ENCODE assay signal across 15 cellular contexts in the genomic region with DNA sequence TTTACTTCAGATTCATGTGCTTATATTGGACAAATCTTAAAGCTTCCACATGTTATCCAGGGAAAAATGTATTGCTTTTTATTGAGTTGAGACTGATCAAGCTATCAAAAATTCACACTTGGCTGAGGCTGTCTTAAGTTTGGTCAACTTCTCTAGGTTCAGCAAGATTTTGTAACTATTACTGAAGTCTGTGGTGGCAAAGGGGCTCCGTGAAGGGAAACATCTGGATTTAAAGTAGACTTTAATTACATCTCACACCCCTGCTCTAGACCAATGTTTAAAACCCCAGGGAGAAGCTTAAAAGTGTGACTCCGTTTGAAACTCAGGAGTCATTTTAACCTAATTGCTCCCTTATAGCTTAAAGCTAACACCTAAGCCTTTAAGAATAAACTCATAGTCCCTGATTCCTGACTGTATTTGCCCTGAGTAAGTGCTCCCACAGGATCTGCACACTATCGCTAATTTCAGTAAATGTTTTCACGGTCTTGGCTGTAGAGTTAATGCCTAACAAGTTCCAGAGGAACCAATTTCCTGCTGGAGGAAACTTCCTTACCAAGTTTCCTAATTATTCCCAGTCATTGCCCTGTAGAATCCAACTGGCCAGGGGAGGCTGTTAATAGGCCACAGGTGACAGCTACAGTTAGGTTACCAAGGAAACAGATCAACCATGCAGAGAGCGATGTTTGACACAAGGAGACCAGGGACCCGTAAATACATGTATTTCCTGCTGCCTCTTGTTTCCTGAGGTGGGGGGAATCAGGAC. TPM values are rescaled to one million over a fixed set of nuclear protein-coding genes. Genes with fewer than 3 reads are reported as not detected.
A peak's percentile ranks its signal among the peaks of the same experiment; 100 is the strongest.
DNase-seq lines count a peak whose midpoint lies in the region; ATAC-seq, FAIRE-seq and TF ChIP-seq lines count a peak whose summit lies in the region.
"Had no signal": no experiment of that assay in that cellular context is flagged by ENCODE, and none has a peak within 500 bp of the region (broad histone marks: within the 10 kb centered on the region; RNA-seq: fewer than 3 reads in every experiment).

No MANE protein-coding gene starts in this region.

- no peaks in the 10 kb centered on the region for H3K27me3 ChIP-seq in Karpas-422 (ENCODE audit: low read length)

- no peak for DNase-seq in A549 (ENCODE audit: low read depth in 1 of 2, low spot score in 1 of 2)
- peak; percentile 55 for DNase-seq in Karpas-422
- DNase-seq in fibroblast of peridontal ligament (ENCODE audit: extremely low read depth): peak; percentile 33
- no peak for DNase-seq in ecto neural progenitor cell (ENCODE audit: low spot score)
- no peak for DNase-seq in amygdala (lab: John Stamatoyannopoulos, UW)
- no peak for DNase-seq in stimulated activated naive CD8-positive, alpha-beta T cell treated with anti-CD3 and anti-CD28 coated beads, Interleukin-15, amount 100 ng/mL, for 72 hours
- no peak for DNase-seq in H4 (ENCODE audit: low spot score)
- DNase-seq: central memory CD4-positive, alpha-beta T cell; H7; MV-4-11; NCI-H510A; nucleus accumbens; stimulated activated CD4-positive, alpha-beta T cell treated with anti-CD3 and anti-CD28 coated beads, Interleukin-1b, Interleukin-23, amount 100 ng/mL, for 48 hours had no signal

- no peaks in the 10 kb centered on the region for H4K20me1 ChIP-seq in Karpas-422 (ENCODE audit: insufficient read depth, low read depth, low read length)

- H3K4me1 Mint-ChIP-seq in stimulated activated naive CD8-positive, alpha-beta T cell treated with anti-CD3 and anti-CD28 coated beads, Interleukin-15, amount 100 ng/mL, for 72 hours: peaks cover 14% of the 10 kb centered on the region

- no peak overlapping the region for H3K27ac Mint-ChIP-seq in stimulated activated naive CD8-positive, alpha-beta T cell treated with anti-CD3 and anti-CD28 coated beads, Interleukin-15, amount 100 ng/mL, for 72 hours

- no peak overlapping the region for H3K4me3 Mint-ChIP-seq in stimulated activated naive CD8-positive, alpha-beta T cell treated with anti-CD3 and anti-CD28 coated beads, Interleukin-15, amount 100 ng/mL, for 72 hours

- H3K9me3 ChIP-seq in A549 (no peaks in the 10 kb centered on the region), Karpas-422 (ENCODE audit: low read length) (no peaks in the 10 kb centered on the region)

- POLR2A ChIA-PET in A549 (lab: Yijun Ruan, JAX): interaction anchor here (1.6 kb wide), 1 partner anchor 96 kb away, joined by 5 read pairs; the partner anchor contains the start of gene EIF3F

- TF ChIP-seq RAD21 in A549 (conservative IDR thresholded peaks at IDR 0.05 in 1 of 2, IDR thresholded peaks at IDR 0.05 in 1 of 2): no peak

- H3K4me2 ChIP-seq in A549: 0 out of 3 replicates have a peak overlapping the region, but pooled peaks have one; percentile 20
- peak overlapping the region; percentile 56 for H3K4me2 ChIP-seq in Karpas-422 (ENCODE audit: low read depth, low read length, poor library complexity, severe bottlenecking)

- CTCF ChIA-PET in A549 (lab: Yijun Ruan, JAX): interaction anchor here (0.6 to 8.1 kb wide), 7 partner anchors 13 to 209 kb away, joined by 3 to 114 read pairs (median 3); partner anchors contain the start of gene EIF3F

- FAIRE-seq in A549 (lab: Jason Lieb, UNC): no peak

- no peaks in the 10 kb centered on the region for H3K36me3 ChIP-seq in Karpas-422 (ENCODE audit: insufficient read depth, low read length)

- TF ChIP-seq EP300 in A549 (IDR thresholded peaks at IDR 0.05): no peak

- no peaks in the 10 kb centered on the region for H3K79me2 ChIP-seq in Karpas-422 (ENCODE audit: low read length)

- no peak for TF ChIP-seq POLR2A in A549 (IDR thresholded peaks at IDR 0.05; ENCODE audit: low read length)

- H2AFZ ChIP-seq in Karpas-422 (ENCODE audit: low read length): peak overlapping the region; percentile 99

- no peaks in the 10 kb centered on the region for H3K9me3 Mint-ChIP-seq in stimulated activated naive CD8-positive, alpha-beta T cell treated with anti-CD3 and anti-CD28 coated beads, Interleukin-15, amount 100 ng/mL, for 72 hours

- no peak for TF ChIP-seq CTCF in A549 (IDR thresholded peaks at IDR 0.05)

- H3K9ac ChIP-seq in Karpas-422 (ENCODE audit: low read length): peak overlapping the region; percentile 35

- H3K9me2 ChIP-seq in Karpas-422 (replicated peaks; ENCODE audit: insufficient read depth, low read length): no peaks in the 10 kb centered on the region

- H3K27ac ChIP-seq in A549 (no peak overlapping the region), Karpas-422 (ENCODE audit: low read length) (peak overlapping the region; percentile 54)

- H3K4me3 ChIP-seq in A549 (no peak overlapping the region), Karpas-422 (ENCODE audit: low read length) (peak overlapping the region; percentile 32)

- ATAC-seq in A549 (no peak), GM19351 (IDR thresholded peaks at IDR 0.05; ENCODE audit: unreplicated experiment) (peak; percentile 43)
- no peak for ATAC-seq in stimulated activated naive CD8-positive, alpha-beta T cell treated with anti-CD3 and anti-CD28 coated beads, Interleukin-15, amount 100 ng/mL, for 72 hours

- H3K4me1 ChIP-seq in A549: no peaks in the 10 kb centered on the region
- H3K4me1 ChIP-seq in Karpas-422 (ENCODE audit: low read length): peaks cover 38% of the 10 kb centered on the region

- H3K27me3 Mint-ChIP-seq in stimulated activated naive CD8-positive, alpha-beta T cell treated with anti-CD3 and anti-CD28 coated beads, Interleukin-15, amount 100 ng/mL, for 72 hours: peaks cover 8% of the 10 kb centered on the region

- WGBS in A549 (ENCODE audit: missing lambda C conversion rate): 27% methylated on average over 6 of the region's 6 CpGs

TF ChIP-seq in A549, 52 proteins besides CTCF, POLR2A, EP300 and RAD21:
- TF ChIP-seq MAX (IDR thresholded peaks at IDR 0.05): no peak
TF ChIP-seq in A549: peak in this region for 0.

RNA-seq across cellular contexts. Expression of gene OR10A6, which starts 40.5 kb away (rescaled TPM):
- polyA plus RNA-seq in A549 (2011; rRNA removed) (not detected in 2 replicates), A549 (2017; fragmentation: RNase III; extraction: RNeasy Plus Mini Kit Qiagen cat#74134 plus additional on column Dnase treatment) (not detected in 3 replicates)
- not detected in 2 replicates for polyA plus RNA-seq in A549 (2012; cell fraction: cytosol; rRNA removed)
- not detected in 2 replicates for polyA plus RNA-seq in A549 (2012; cell fraction: nucleus; rRNA removed)
- polyA minus RNA-seq in A549 (2011; rRNA and poly(A)+ RNA removed): not detected in 2 replicates
- not detected in 2 replicates for total RNA-seq in Karpas-422 (2014; rRNA removed; shearing (Covaris generic); ENCODE audit: low replicate concordance)
- not detected in 2 replicates for total RNA-seq in H4 (2014; rRNA removed; shearing (Covaris generic))
- total RNA-seq: Daoy, H7 had no signal

RNA-seq across cellular contexts. Expression of gene OR10A3, which starts 50.9 kb away (rescaled TPM):
- polyA plus RNA-seq in A549 (2011; rRNA removed) (not detected in 2 replicates), A549 (2017; fragmentation: RNase III; extraction: RNeasy Plus Mini Kit Qiagen cat#74134 plus additional on column Dnase treatment) (not detected in 3 replicates)
- polyA plus RNA-seq in A549 (2012; cell fraction: cytosol; rRNA removed): not detected in 2 replicates
- not detected in 2 replicates for polyA plus RNA-seq in A549 (2012; cell fraction: nucleus; rRNA removed)
- not detected in 2 replicates for polyA minus RNA-seq in A549 (2011; rRNA and poly(A)+ RNA removed)
- total RNA-seq in Karpas-422 (2014; rRNA removed; shearing (Covaris generic); ENCODE audit: low replicate concordance): not detected in 2 replicates
- total RNA-seq in H4 (2014; rRNA removed; shearing (Covaris generic)): not detected in 2 replicates
- total RNA-seq: Daoy, H7 had no signal

RNA-seq across cellular contexts. Expression of gene OR5P3, which starts 60.0 kb away (rescaled TPM):
- polyA plus RNA-seq in A549 (2011; rRNA removed): not detected in 2 replicates
- polyA plus RNA-seq in A549 (2012; cell fraction: cytosol; rRNA removed): not detected in 2 replicates
- not detected in 2 replicates for polyA plus RNA-seq in A549 (2012; cell fraction: nucleus; rRNA removed)
- polyA plus RNA-seq in A549 (2017; fragmentation: RNase III; extraction: RNeasy Plus Mini Kit Qiagen cat#74134 plus additional on column Dnase treatment): not detected in 3 replicates
- not detected in 2 replicates for polyA minus RNA-seq in A549 (2011; rRNA and poly(A)+ RNA removed)
- not detected in 2 replicates for total RNA-seq in Karpas-422 (2014; rRNA removed; shearing (Covaris generic); ENCODE audit: low replicate concordance)
- total RNA-seq in H4 (2014; rRNA removed; shearing (Covaris generic)): not detected in 2 replicates
- total RNA-seq: Daoy had no signal

Comparison
In these comparisons a context has a peak if more than half of its experiments do, and no peak if none do; other contexts are left out.
1. DNase-seq: peak in Karpas-422 (single experiment) and fibroblast of peridontal ligament (single experiment); none in A549 (0 of 2), ecto neural progenitor cell (single experiment), amygdala (0 of 56), stimulated activated naive CD8-positive, alpha-beta T cell treated with anti-CD3 and anti-CD28 coated beads, Interleukin-15, amount 100 ng/mL, for 72 hours (0 of 2) and H4 (single experiment).